Comparison of ENCODE assay signal across 1 cellular context in the genomic region with DNA sequence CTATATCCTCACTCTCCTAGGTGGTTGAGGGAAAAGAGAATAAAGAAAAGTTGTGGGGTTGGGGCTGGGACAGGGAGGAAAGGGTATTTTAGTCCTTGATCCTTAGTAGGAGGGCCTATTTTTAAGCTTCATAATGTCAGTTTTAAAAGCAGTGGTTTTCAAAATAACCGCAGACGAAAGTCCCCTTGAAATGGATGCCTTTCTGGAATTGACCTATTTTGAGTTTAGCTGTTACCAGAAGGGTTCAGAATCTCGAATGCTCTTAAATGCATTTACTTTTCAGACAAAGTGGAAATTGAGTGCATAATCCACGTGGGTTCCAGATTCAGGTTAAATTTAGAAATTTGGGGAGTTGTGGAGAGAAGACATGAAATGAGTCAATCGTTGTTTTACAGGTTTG.
TF ChIP-seq lines count a peak whose summit lies in the region.

No MANE protein-coding gene starts in this region.

TF ChIP-seq in WTC11, 78 proteins besides CTCF, POLR2A, EP300 and RAD21 (continued from another document):
- TF ChIP-seq, protein P1, sequence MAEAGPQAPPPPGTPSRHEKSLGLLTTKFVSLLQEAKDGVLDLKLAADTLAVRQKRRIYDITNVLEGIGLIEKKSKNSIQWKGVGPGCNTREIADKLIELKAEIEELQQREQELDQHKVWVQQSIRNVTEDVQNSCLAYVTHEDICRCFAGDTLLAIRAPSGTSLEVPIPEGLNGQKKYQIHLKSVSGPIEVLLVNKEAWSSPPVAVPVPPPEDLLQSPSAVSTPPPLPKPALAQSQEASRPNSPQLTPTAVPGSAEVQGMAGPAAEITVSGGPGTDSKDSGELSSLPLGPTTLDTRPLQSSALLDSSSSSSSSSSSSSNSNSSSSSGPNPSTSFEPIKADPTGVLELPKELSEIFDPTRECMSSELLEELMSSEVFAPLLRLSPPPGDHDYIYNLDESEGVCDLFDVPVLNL (CRISPR knock-in tag; IDR thresholded peaks at IDR 0.05; ENCODE audit: borderline replicate concordance, low read depth): no peak
- TF ChIP-seq, protein P2, sequence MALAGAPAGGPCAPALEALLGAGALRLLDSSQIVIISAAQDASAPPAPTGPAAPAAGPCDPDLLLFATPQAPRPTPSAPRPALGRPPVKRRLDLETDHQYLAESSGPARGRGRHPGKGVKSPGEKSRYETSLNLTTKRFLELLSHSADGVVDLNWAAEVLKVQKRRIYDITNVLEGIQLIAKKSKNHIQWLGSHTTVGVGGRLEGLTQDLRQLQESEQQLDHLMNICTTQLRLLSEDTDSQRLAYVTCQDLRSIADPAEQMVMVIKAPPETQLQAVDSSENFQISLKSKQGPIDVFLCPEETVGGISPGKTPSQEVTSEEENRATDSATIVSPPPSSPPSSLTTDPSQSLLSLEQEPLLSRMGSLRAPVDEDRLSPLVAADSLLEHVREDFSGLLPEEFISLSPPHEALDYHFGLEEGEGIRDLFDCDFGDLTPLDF (CRISPR knock-in tag; IDR thresholded peaks at IDR 0.05): no peak
